Comparison of ENCODE assay signal across 16 cellular contexts in the genomic region with DNA sequence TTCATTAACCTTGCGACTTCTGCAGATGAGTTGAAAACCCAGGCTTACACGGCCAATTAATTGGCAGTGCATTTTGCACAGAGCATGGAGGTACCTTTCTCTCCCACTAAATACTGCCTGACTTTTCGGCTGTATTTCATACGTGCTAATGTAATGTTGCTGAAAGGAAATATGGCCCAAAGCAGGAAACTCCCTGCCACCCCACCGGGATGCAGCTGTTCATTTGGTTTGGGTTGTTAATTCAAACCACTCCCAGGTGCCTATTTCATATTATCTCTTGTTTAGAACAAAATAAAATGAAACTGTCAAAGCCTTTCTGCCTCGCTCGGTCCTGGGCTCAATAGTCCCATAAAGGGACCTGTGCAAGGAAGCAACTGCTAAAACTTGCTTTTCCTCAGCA.
A peak's percentile ranks its signal among the peaks of the same experiment; 100 is the strongest.
DNase-seq lines count a peak whose midpoint lies in the region; ATAC-seq and TF ChIP-seq lines count a peak whose summit lies in the region.
"Had no signal": no experiment of that assay in that cellular context is flagged by ENCODE, and none has a peak within 500 bp of the region (broad histone marks: within the 10 kb centered on the region; RNA-seq: fewer than 3 reads in every experiment).

No MANE protein-coding gene starts in this region.

- H3K9me3 ChIP-seq in BLaER1 = no peaks in the 10 kb centered on the region
- H3K9me3 ChIP-seq in thymus (ENCODE audit: control insufficient read depth) = peaks cover 1% of the 10 kb centered on the region
- H3K9me3 ChIP-seq in right cardiac atrium (ENCODE audit: control insufficient read depth, low read length) = no peaks in the 10 kb centered on the region
- H3K9me3 ChIP-seq: HAP-1 had no signal

- H4K20me1 ChIP-seq in BLaER1 = no peaks in the 10 kb centered on the region

- peak overlapping the region; percentile 33 for H3K27ac ChIP-seq in BLaER1
- peak overlapping the region; percentile 61 for H3K27ac ChIP-seq in thymus (ENCODE audit: low read depth)
- H3K27ac ChIP-seq in right cardiac atrium (ENCODE audit: low read length) = no peak overlapping the region
- H3K27ac ChIP-seq: GM23248 had no signal

- H3K36me3 ChIP-seq in BLaER1 (no peaks in the 10 kb centered on the region), thymus (ENCODE audit: control insufficient read depth, insufficient read depth) (no peaks in the 10 kb centered on the region)
- H3K36me3 ChIP-seq: HAP-1 had no signal

- H3K27me3 ChIP-seq in BLaER1 = no peaks in the 10 kb centered on the region
- no peaks in the 10 kb centered on the region for H3K27me3 ChIP-seq in thymus (ENCODE audit: control insufficient read depth, insufficient read depth)
- H3K27me3 ChIP-seq in right cardiac atrium (ENCODE audit: control insufficient read depth, insufficient read depth) = no peaks in the 10 kb centered on the region

- H3K4me1 ChIP-seq in BLaER1 = peaks cover 80% of the 10 kb centered on the region
- H3K4me1 ChIP-seq in thymus (ENCODE audit: control insufficient read depth, insufficient read depth, low read length) = peaks cover 56% of the 10 kb centered on the region
- no peaks in the 10 kb centered on the region for H3K4me1 ChIP-seq in right cardiac atrium (ENCODE audit: control insufficient read depth, insufficient read depth, low read length)
- H3K4me1 ChIP-seq: HAP-1 had no signal

- no peak for TF ChIP-seq POLR2A in erythroblast (IDR thresholded peaks at IDR 0.05; ENCODE audit: low read length)

- H3K4me3 ChIP-seq in BLaER1 = peak overlapping the region; percentile 9; the same call in 1 of the 2 replicates
- H3K4me3 ChIP-seq in thymus (ENCODE audit: low read length) = peak overlapping the region; percentile 28
- no peak overlapping the region for H3K4me3 ChIP-seq in right cardiac atrium (ENCODE audit: low read length)
- H3K4me3 ChIP-seq: GM23248, HAP-1 had no signal

- H3K4me2 ChIP-seq in BLaER1 = peak overlapping the region; percentile 86

- H3K9ac ChIP-seq in BLaER1 = 0 out of 2 replicates have a peak overlapping the region, but pooled peaks have one; percentile 2
- H3K9ac ChIP-seq: GM23248 had no signal

- no peak for ATAC-seq in GM18858 (IDR thresholded peaks at IDR 0.05; ENCODE audit: unreplicated experiment)
- no peak for ATAC-seq in right cardiac atrium

- DNase-seq in NCI-H69 (lab: John Stamatoyannopoulos, UW) = peak; percentile 4
- DNase-seq in dermis blood vessel endothelial cell = peak; percentile 4
- no peak for DNase-seq in right cardiac atrium
- DNase-seq in erythroblast (lab: John Stamatoyannopoulos, UW) = no peak
- DNase-seq: 8988T; C1 segment of cervical spinal cord; CD4-positive, CD25-positive, alpha-beta regulatory T cell; CD8-positive, alpha-beta memory T cell; COR-L47; DMS 273 treated with DMSO at 0.1 percent for 48 hours; GM23248; IMR-90 had no signal

- intact Hi-C loops in right cardiac atrium (cut with DNase I) = no loop called here

- WGBS in thymus = 8% methylated on average over 7 of the region's 7 CpGs
- 70% methylated on average over 7 of the region's 7 CpGs for WGBS in right cardiac atrium

Comparison
In these comparisons a context has a peak if more than half of its experiments do, and no peak if none do; other contexts are left out.
1. DNase-seq: peak in NCI-H69 (single experiment) and dermis blood vessel endothelial cell (single experiment); none in right cardiac atrium (0 of 3) and erythroblast (0 of 2).